1 cellular context compared by ENCODE assay signal in genomic region chr2:101440127-101440738, GRCh38.
TF ChIP-seq lines count a peak whose summit lies in the region.

No MANE protein-coding gene starts in this region.

TF ChIP-seq in K562, 482 proteins besides CTCF, POLR2A, EP300 and RAD21 (continued from another document and continues in another):
- TF ChIP-seq CHAMP1 (IDR thresholded peaks at IDR 0.05), result no peak
- TF ChIP-seq SPI1 (IDR thresholded peaks at IDR 0.05; ENCODE audit: borderline replicate concordance, low read depth, low read length), result no peak
- TF ChIP-seq ZC3H4 (CRISPR knock-in tag; IDR thresholded peaks at IDR 0.05; ENCODE audit: borderline replicate concordance), result no peak
- no peak for TF ChIP-seq NONO (IDR thresholded peaks at IDR 0.05; ENCODE audit: low read depth in 2 of 2, low read length in 1 of 2)
- TF ChIP-seq ZZZ3 (IDR thresholded peaks at IDR 0.05), result no peak
- TF ChIP-seq CTCFL (IDR thresholded peaks at IDR 0.05; ENCODE audit: borderline replicate concordance, insufficient read depth, low read depth, low read length, poor library complexity, severe bottlenecking), result no peak
- TF ChIP-seq ATF7 (IDR thresholded peaks at IDR 0.05), result no peak
- no peak for TF ChIP-seq TRIM25 (IDR thresholded peaks at IDR 0.05; ENCODE audit: borderline replicate concordance)
- TF ChIP-seq CCAR2 (IDR thresholded peaks at IDR 0.05; ENCODE audit: low read depth, low read length), result no peak
- no peak for TF ChIP-seq HDAC3 (IDR thresholded peaks at IDR 0.05; ENCODE audit: borderline replicate concordance, partially characterized antibody)
- no peak for TF ChIP-seq HLTF (IDR thresholded peaks at IDR 0.05)
- TF ChIP-seq KLF6 (CRISPR knock-in tag; IDR thresholded peaks at IDR 0.05; ENCODE audit: borderline replicate concordance), result no peak
- TF ChIP-seq ZNF140 (CRISPR knock-in tag; IDR thresholded peaks at IDR 0.05), result no peak
- TF ChIP-seq KLF13 (tag; IDR thresholded peaks at IDR 0.05; ENCODE audit: borderline replicate concordance, low read depth), result no peak
- TF ChIP-seq ARID1B (IDR thresholded peaks at IDR 0.05), result 0 out of 2 replicates have a peak, but pooled peaks have one; percentile 32
- no peak for TF ChIP-seq NR0B1 (IDR thresholded peaks at IDR 0.05; ENCODE audit: partially characterized antibody)
- no peak for TF ChIP-seq THAP7 (CRISPR knock-in tag; IDR thresholded peaks at IDR 0.05)
- no peak for TF ChIP-seq MLLT1 (IDR thresholded peaks at IDR 0.05)
- no peak for TF ChIP-seq ZNF436 (CRISPR knock-in tag; IDR thresholded peaks at IDR 0.05)
- peak; percentile 56 for TF ChIP-seq CBFA2T2 (conservative IDR thresholded peaks at IDR 0.05)
- TF ChIP-seq TSC22D4 (tag; IDR thresholded peaks at IDR 0.05), result no peak
- no peak for TF ChIP-seq SETDB1 (IDR thresholded peaks at IDR 0.05; ENCODE audit: low read length)
- TF ChIP-seq ZBTB12 (CRISPR knock-in tag; IDR thresholded peaks at IDR 0.05), result no peak
- no peak for TF ChIP-seq GTF3C2 (IDR thresholded peaks at IDR 0.05; ENCODE audit: borderline replicate concordance, extremely low read depth, insufficient read length)
- TF ChIP-seq YY1 (IDR thresholded peaks at IDR 0.05; ENCODE audit: borderline replicate concordance in 1 of 3, control insufficient read depth in 1 of 3, extremely low read depth in 1 of 3, insufficient read depth in 3 of 3, insufficient read length in 1 of 3, insufficient replicate concordance in 2 of 3, low read depth in 1 of 3, low read length in 2 of 3), result no peak
- TF ChIP-seq ZNF395 (CRISPR knock-in tag; IDR thresholded peaks at IDR 0.05), result no peak
- no peak for TF ChIP-seq MIER1 (IDR thresholded peaks at IDR 0.05; ENCODE audit: low read depth)
- 0 out of 4 replicates have a peak, but pooled peaks of 1 of the 2 experiments have one; percentile 7 for TF ChIP-seq NRF1 (conservative IDR thresholded peaks at IDR 0.05 in 1 of 2, IDR thresholded peaks at IDR 0.05 in 1 of 2)
- no peak for TF ChIP-seq PHB (CRISPR knock-in tag; IDR thresholded peaks at IDR 0.05)
- no peak for TF ChIP-seq HMG20A (CRISPR knock-in tag; conservative IDR thresholded peaks at IDR 0.05)
- peak; percentile 61 for TF ChIP-seq MEIS2 (IDR thresholded peaks at IDR 0.05; ENCODE audit: partially characterized antibody)
- no peak for TF ChIP-seq E2F8 (IDR thresholded peaks at IDR 0.05; ENCODE audit: low read depth, partially characterized antibody)
- TF ChIP-seq CREB5 (CRISPR knock-in tag; IDR thresholded peaks at IDR 0.05), result no peak
- TF ChIP-seq FUS (optimal IDR thresholded peaks at IDR 0.05; ENCODE audit: low read depth, low read length), result no peak
- TF ChIP-seq ETS2 (tag; IDR thresholded peaks at IDR 0.05; ENCODE audit: borderline replicate concordance, poor library complexity, severe bottlenecking), result no peak
- no peak for TF ChIP-seq ZFP30 (CRISPR knock-in tag; IDR thresholded peaks at IDR 0.05; ENCODE audit: borderline replicate concordance)
- TF ChIP-seq KLF10 (CRISPR knock-in tag; IDR thresholded peaks at IDR 0.05), result no peak
- TF ChIP-seq NBN (IDR thresholded peaks at IDR 0.05; ENCODE audit: low read depth), result no peak
- no peak for TF ChIP-seq GABPA (tag; conservative IDR thresholded peaks at IDR 0.05; ENCODE audit: low read depth)
- TF ChIP-seq KDM2B (CRISPR knock-in tag; IDR thresholded peaks at IDR 0.05), result no peak
- TF ChIP-seq ZNF384 (IDR thresholded peaks at IDR 0.05; ENCODE audit: low read depth, low read length), result peak; percentile 34; the same call in 1 of the 2 replicates
